Comparison of ENCODE assay signal across 29 cellular contexts in the genomic region with DNA sequence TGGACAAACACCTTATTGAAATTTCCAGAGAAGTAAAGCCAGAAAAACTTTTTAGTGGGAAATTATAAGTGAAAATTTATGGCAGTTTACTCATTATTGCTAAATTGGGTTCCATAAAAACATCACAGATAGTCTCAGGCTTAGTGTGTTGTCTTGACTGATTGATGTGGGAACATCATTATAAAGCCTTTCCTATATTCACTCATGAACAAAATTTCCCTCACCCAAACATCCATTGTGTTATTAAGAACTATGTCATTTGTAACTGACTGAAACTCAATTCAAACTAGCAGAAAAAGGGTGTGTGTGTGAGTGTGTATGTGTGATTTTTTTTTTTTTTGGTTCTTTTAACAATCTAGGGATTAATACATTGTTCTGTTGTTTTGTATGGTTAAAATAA.
"Had no signal": no experiment of that assay in that cellular context is flagged by ENCODE, and none has a peak within 500 bp of the region (broad histone marks: within the 10 kb centered on the region; RNA-seq: fewer than 3 reads in every experiment).

No MANE protein-coding gene starts in this region.

- H3K4me1 Mint-ChIP-seq: stimulated activated effector memory CD8-positive, alpha-beta T cell treated with anti-CD3 and anti-CD28 coated beads, Interleukin-12 subunit alpha, Interleukin-12 subunit beta, amount 100 ng/mL, for 72 hours; stimulated activated memory B cell treated with anti-CD40 and anti-IgM and Interleukin-4, amounts not matched to agents 10 μg/mL and 1 μg/mL and 100 μg/mL, for 72 hours; stimulated activated naive B cell treated with anti-CD40 and anti-IgM and Interleukin-4, amounts not matched to agents 10 μg/mL and 1 μg/mL and 100 μg/mL, for 72 hours; stimulated activated naive CD8-positive, alpha-beta T cell treated with anti-CD3 and anti-CD28 coated beads, Interleukin-15, amount 100 ng/mL, for 72 hours had no signal

- DNase-seq: stimulated activated CD4-positive, alpha-beta T cell treated with anti-CD3 and anti-CD28 coated beads, Interleukin-2, amount 100 ng/mL, for 48 hours; stimulated activated CD4-positive, alpha-beta T cell treated with anti-CD3 and anti-CD28 coated beads, Interleukin-4, amount 100 ng/mL, for 1 hour; stimulated activated CD4-positive, alpha-beta T cell treated with anti-CD3 and anti-CD28 coated beads, Interleukin-4, amount 100 ng/mL, for 24 hours; stimulated activated CD4-positive, alpha-beta T cell treated with anti-CD3 and anti-CD28 coated beads, Interleukin-4, amount 100 ng/mL, for 4 hours; stimulated activated CD8-positive, alpha-beta memory T cell treated with anti-CD3 and anti-CD28 coated beads, Interleukin-4, amount 100 ng/mL, for 48 hours; stimulated activated naive B cell treated with anti-CD40 and anti-IgM and Interleukin-4, amounts not matched to agents 10 μg/mL and 1 μg/mL and 100 μg/mL, for 72 hours; stimulated activated naive CD4-positive, alpha-beta T cell; stimulated activated naive CD4-positive, alpha-beta T cell treated with Interleukin-2 at 50 U/mL for 16 hours; stimulated activated naive CD8-positive, alpha-beta T cell treated with anti-CD3 and anti-CD28 coated beads, Interleukin-15, amount 100 ng/mL, for 72 hours; stimulated activated naive CD8-positive, alpha-beta T cell treated with anti-CD3 and anti-CD28 coated beads, Interleukin-15, Interleukin-2, amounts not matched to agents 100 U/mL and 50 U/mL, for 24 hours; stomach; substantia nigra; testis; thyroid gland; tibial artery; transverse colon; trophoblast cell; upper lobe of left lung; upper lobe of right lung; uterus had no signal

- ATAC-seq: stimulated activated effector memory CD8-positive, alpha-beta T cell treated with anti-CD3 and anti-CD28 coated beads, Interleukin-12 subunit alpha, Interleukin-12 subunit beta, amount 100 ng/mL, for 72 hours; stimulated activated memory B cell treated with anti-CD40 and anti-IgM and Interleukin-4, amounts not matched to agents 10 μg/mL and 1 μg/mL and 100 μg/mL, for 72 hours; stimulated activated naive B cell treated with anti-CD40 and anti-IgM and Interleukin-4, amounts not matched to agents 10 μg/mL and 1 μg/mL and 100 μg/mL, for 72 hours; stimulated activated naive CD8-positive, alpha-beta T cell treated with anti-CD3 and anti-CD28 coated beads, Interleukin-15, amount 100 ng/mL, for 72 hours; stimulated activated naive CD8-positive, alpha-beta T cell treated with anti-CD3 and anti-CD28 coated beads, Interleukin-15, Interleukin-2, amounts not matched to agents 100 U/mL and 50 U/mL, for 24 hours; upper lobe of right lung had no signal

- H3K27ac Mint-ChIP-seq: stimulated activated effector memory CD8-positive, alpha-beta T cell treated with anti-CD3 and anti-CD28 coated beads, Interleukin-12 subunit alpha, Interleukin-12 subunit beta, amount 100 ng/mL, for 72 hours; stimulated activated memory B cell treated with anti-CD40 and anti-IgM and Interleukin-4, amounts not matched to agents 10 μg/mL and 1 μg/mL and 100 μg/mL, for 72 hours; stimulated activated naive B cell treated with anti-CD40 and anti-IgM and Interleukin-4, amounts not matched to agents 10 μg/mL and 1 μg/mL and 100 μg/mL, for 72 hours; stimulated activated naive CD8-positive, alpha-beta T cell treated with anti-CD3 and anti-CD28 coated beads, Interleukin-15, amount 100 ng/mL, for 72 hours; stimulated activated naive CD8-positive, alpha-beta T cell treated with anti-CD3 and anti-CD28 coated beads, Interleukin-15, Interleukin-2, amounts not matched to agents 100 ng/mL and 50 ng/mL, for 24 hours; type B pancreatic cell had no signal

- H3K4me3 Mint-ChIP-seq: stimulated activated effector memory CD8-positive, alpha-beta T cell treated with anti-CD3 and anti-CD28 coated beads, Interleukin-12 subunit alpha, Interleukin-12 subunit beta, amount 100 ng/mL, for 72 hours; stimulated activated memory B cell treated with anti-CD40 and anti-IgM and Interleukin-4, amounts not matched to agents 10 μg/mL and 1 μg/mL and 100 μg/mL, for 72 hours; stimulated activated naive B cell treated with anti-CD40 and anti-IgM and Interleukin-4, amounts not matched to agents 10 μg/mL and 1 μg/mL and 100 μg/mL, for 72 hours; stimulated activated naive CD8-positive, alpha-beta T cell treated with anti-CD3 and anti-CD28 coated beads, Interleukin-15, amount 100 ng/mL, for 72 hours; stimulated activated naive CD8-positive, alpha-beta T cell treated with anti-CD3 and anti-CD28 coated beads, Interleukin-15, Interleukin-2, amounts not matched to agents 100 ng/mL and 50 ng/mL, for 24 hours; type B pancreatic cell had no signal

- H3K36me3 ChIP-seq: stomach, suprapubic skin, thoracic aorta, thyroid gland, tibial artery, tibial nerve, transverse colon, upper lobe of left lung, upper lobe of right lung, uterus, vagina had no signal

- H3K4me1 ChIP-seq: stomach, suprapubic skin, testis, thyroid gland, tibial artery, tibial nerve, transverse colon, upper lobe of left lung, upper lobe of right lung, uterus, vagina had no signal

- H3K9me3 ChIP-seq: stomach, suprapubic skin, testis, thoracic aorta, thyroid gland, tibial artery, tibial nerve, transverse colon, upper lobe of left lung, upper lobe of right lung, uterus, vagina had no signal

- FAIRE-seq: urothelium cell line had no signal

- H3K36me3 Mint-ChIP-seq: stimulated activated effector memory CD8-positive, alpha-beta T cell treated with anti-CD3 and anti-CD28 coated beads, Interleukin-12 subunit alpha, Interleukin-12 subunit beta, amount 100 ng/mL, for 72 hours; stimulated activated memory B cell treated with anti-CD40 and anti-IgM and Interleukin-4, amounts not matched to agents 10 μg/mL and 1 μg/mL and 100 μg/mL, for 72 hours; stimulated activated naive B cell treated with anti-CD40 and anti-IgM and Interleukin-4, amounts not matched to agents 10 μg/mL and 1 μg/mL and 100 μg/mL, for 72 hours; type B pancreatic cell had no signal

- H3K27me3 Mint-ChIP-seq: stimulated activated memory B cell treated with anti-CD40 and anti-IgM and Interleukin-4, amounts not matched to agents 10 μg/mL and 1 μg/mL and 100 μg/mL, for 72 hours; stimulated activated naive B cell treated with anti-CD40 and anti-IgM and Interleukin-4, amounts not matched to agents 10 μg/mL and 1 μg/mL and 100 μg/mL, for 72 hours; stimulated activated naive CD8-positive, alpha-beta T cell treated with anti-CD3 and anti-CD28 coated beads, Interleukin-15, amount 100 ng/mL, for 72 hours; type B pancreatic cell had no signal

- H3K4me3 ChIP-seq: stomach, suprapubic skin, testis, thoracic aorta, thyroid gland, tibial artery, tibial nerve, transverse colon, upper lobe of left lung, upper lobe of right lung, uterus, vagina had no signal

- H3K27ac ChIP-seq: stomach, suprapubic skin, testis, thoracic aorta, thyroid gland, tibial artery, tibial nerve, transverse colon, upper lobe of left lung, upper lobe of right lung, uterus, vagina had no signal

- H3K9me3 Mint-ChIP-seq: stimulated activated naive CD8-positive, alpha-beta T cell treated with anti-CD3 and anti-CD28 coated beads, Interleukin-15, amount 100 ng/mL, for 72 hours; stimulated activated naive CD8-positive, alpha-beta T cell treated with anti-CD3 and anti-CD28 coated beads, Interleukin-15, Interleukin-2, amounts not matched to agents 100 ng/mL and 50 ng/mL, for 24 hours had no signal

- H3K27me3 ChIP-seq: stomach, suprapubic skin, testis, thyroid gland, tibial artery, tibial nerve, transverse colon, upper lobe of left lung, upper lobe of right lung, uterus, vagina had no signal
